8 cellular contexts compared by ENCODE assay signal in genomic region chr7:32941996-32942782, GRCh38. TPM values are rescaled to one million over a fixed set of nuclear protein-coding genes. Genes with fewer than 3 reads are reported as not detected.
DNase-seq lines count a peak whose midpoint lies in the region; ATAC-seq, FAIRE-seq and TF ChIP-seq lines count a peak whose summit lies in the region.

No MANE protein-coding gene starts in this region.

- peaks cover 0 to 2% of the 10 kb centered on the region in 2 donors for H3K9me3 ChIP-seq in kidney (ENCODE audit: control insufficient read depth in 1 of 2, low read length in 2 of 2)

- no peak for FAIRE-seq in kidney (lab: Jason Lieb, UNC)

- H3K4me3 ChIP-seq in kidney (ENCODE audit: low read length in 2 of 2) = peak overlapping the region; percentile 70 to 77

- H3K27ac ChIP-seq in VCaP (peak overlapping the region; percentile 64; the same call in 1 of the 2 replicates), caudate nucleus (ENCODE audit: low read depth, low read length) (peak overlapping the region; percentile 90), kidney (ENCODE audit: low read depth in 2 of 2, low read length in 2 of 2) (peak overlapping the region; percentile 88 to 92)

- H3K9ac ChIP-seq in kidney (ENCODE audit: low read length in 2 of 2) = peak overlapping the region; percentile 82 to 94

- no peaks in the 10 kb centered on the region for H3K36me3 ChIP-seq in kidney (ENCODE audit: control insufficient read depth in 1 of 2, insufficient read depth in 2 of 2, low read length in 2 of 2)

- peaks cover 4 to 9% of the 10 kb centered on the region in 2 donors for H3K4me1 ChIP-seq in kidney (ENCODE audit: control insufficient read depth in 1 of 2, insufficient read depth in 1 of 2, low read depth in 1 of 2, low read length in 2 of 2)

- peak; percentile 47 for ATAC-seq in GM18499 (IDR thresholded peaks at IDR 0.05; ENCODE audit: insufficient read depth, unreplicated experiment)
- ATAC-seq in HG02610 (IDR thresholded peaks at IDR 0.05; ENCODE audit: unreplicated experiment) = peak; percentile 67

- DNase-seq in NCI-H1105 (lab: John Stamatoyannopoulos, UW) (peak; percentile 71), caudate nucleus (lab: John Stamatoyannopoulos, UW) (peak in 44 of 61 donors; percentile 6 to 81 (median 49)), kidney (peak; percentile 86), NCI-H524 treated with DMSO at 0.1 percent for 48 hours (lab: John Stamatoyannopoulos, UW) (no peak)
- peak; percentile 2 to 29 for DNase-seq in stimulated activated CD4-positive, alpha-beta T cell treated with anti-CD3 and anti-CD28 coated beads, Interleukin-1b, Interleukin-23, amount 100 ng/mL, for 1 hour (ENCODE audit: low read depth in 2 of 2)

- intact Hi-C loops in kidney (cut with DNase I) = no loop called here

- TF ChIP-seq CTCF in VCaP (conservative IDR thresholded peaks at IDR 0.05) = no peak
- TF ChIP-seq CTCF in kidney (IDR thresholded peaks at IDR 0.05; ENCODE audit: borderline replicate concordance, extremely low read depth, insufficient read depth) = no peak

RNA-seq across cellular contexts. Expression of gene FKBP9, which starts 15.1 kb away (rescaled TPM):
- total RNA-seq in kidney = 109 TPM
- polyA plus RNA-seq in kidney (ENCODE audit: insufficient read depth, low read depth, low replicate concordance) = 55.1 TPM

RNA-seq across cellular contexts. Expression of gene KBTBD2, which starts 50.6 kb away (rescaled TPM):
- total RNA-seq in kidney = 34.0 TPM
- 12.1 TPM for polyA plus RNA-seq in kidney (ENCODE audit: insufficient read depth, low read depth, low replicate concordance)
